1 cellular context compared by ENCODE assay signal in genomic region chr1:201826830-201827229, GRCh38.
TF ChIP-seq lines count a peak whose summit lies in the region.

No MANE protein-coding gene starts in this region.

TF ChIP-seq in K562, 482 proteins besides CTCF, POLR2A, EP300 and RAD21 (continued from another document):
- no peak for TF ChIP-seq HDGF (IDR thresholded peaks at IDR 0.05)
- peak; percentile 64; the same call in 1 of the 2 replicates for TF ChIP-seq HMBOX1 (IDR thresholded peaks at IDR 0.05)
- TF ChIP-seq CBFA2T3 (IDR thresholded peaks at IDR 0.05): peak; percentile 41; the same call in 1 of the 2 replicates
- no peak for TF ChIP-seq ESRRA (IDR thresholded peaks at IDR 0.05; ENCODE audit: borderline replicate concordance, low read depth)
- no peak for TF ChIP-seq MCM7 (IDR thresholded peaks at IDR 0.05)
- TF ChIP-seq L3MBTL2 (IDR thresholded peaks at IDR 0.05): no peak
- TF ChIP-seq ARID3A (IDR thresholded peaks at IDR 0.05; ENCODE audit: borderline replicate concordance, low read depth, low read length): no peak
- no peak for TF ChIP-seq RB1 (IDR thresholded peaks at IDR 0.05; ENCODE audit: low read depth)
- no peak for TF ChIP-seq ELK3 (CRISPR knock-in tag; IDR thresholded peaks at IDR 0.05)
- TF ChIP-seq SPI1 (IDR thresholded peaks at IDR 0.05; ENCODE audit: borderline replicate concordance, low read depth, low read length): no peak
- no peak for TF ChIP-seq RUNX1 (IDR thresholded peaks at IDR 0.05; ENCODE audit: low read depth)
- no peak for TF ChIP-seq HMG20A (CRISPR knock-in tag; conservative IDR thresholded peaks at IDR 0.05)
- TF ChIP-seq NR1H2 (CRISPR knock-in tag; IDR thresholded peaks at IDR 0.05): no peak
- no peak for TF ChIP-seq CXXC5 (CRISPR knock-in tag; IDR thresholded peaks at IDR 0.05)
- TF ChIP-seq, protein P1, sequence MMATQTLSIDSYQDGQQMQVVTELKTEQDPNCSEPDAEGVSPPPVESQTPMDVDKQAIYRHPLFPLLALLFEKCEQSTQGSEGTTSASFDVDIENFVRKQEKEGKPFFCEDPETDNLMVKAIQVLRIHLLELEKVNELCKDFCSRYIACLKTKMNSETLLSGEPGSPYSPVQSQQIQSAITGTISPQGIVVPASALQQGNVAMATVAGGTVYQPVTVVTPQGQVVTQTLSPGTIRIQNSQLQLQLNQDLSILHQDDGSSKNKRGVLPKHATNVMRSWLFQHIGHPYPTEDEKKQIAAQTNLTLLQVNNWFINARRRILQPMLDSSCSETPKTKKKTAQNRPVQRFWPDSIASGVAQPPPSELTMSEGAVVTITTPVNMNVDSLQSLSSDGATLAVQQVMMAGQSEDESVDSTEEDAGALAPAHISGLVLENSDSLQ (IDR thresholded peaks at IDR 0.05): peak; percentile 91
- no peak for TF ChIP-seq HNRNPLL (IDR thresholded peaks at IDR 0.05; ENCODE audit: low read depth, low read length, poor library complexity, severe bottlenecking)
- TF ChIP-seq TRIM28 (IDR thresholded peaks at IDR 0.05): no peak
- 0 out of 2 replicates have a peak, but pooled peaks have one; percentile 27 for TF ChIP-seq MYC (IDR thresholded peaks at IDR 0.05; ENCODE audit: low read depth, low read length)
- no peak for TF ChIP-seq MYC (CRISPR knock-in tag; IDR thresholded peaks at IDR 0.05; ENCODE audit: borderline replicate concordance, low read depth)
- TF ChIP-seq, protein P2, sequence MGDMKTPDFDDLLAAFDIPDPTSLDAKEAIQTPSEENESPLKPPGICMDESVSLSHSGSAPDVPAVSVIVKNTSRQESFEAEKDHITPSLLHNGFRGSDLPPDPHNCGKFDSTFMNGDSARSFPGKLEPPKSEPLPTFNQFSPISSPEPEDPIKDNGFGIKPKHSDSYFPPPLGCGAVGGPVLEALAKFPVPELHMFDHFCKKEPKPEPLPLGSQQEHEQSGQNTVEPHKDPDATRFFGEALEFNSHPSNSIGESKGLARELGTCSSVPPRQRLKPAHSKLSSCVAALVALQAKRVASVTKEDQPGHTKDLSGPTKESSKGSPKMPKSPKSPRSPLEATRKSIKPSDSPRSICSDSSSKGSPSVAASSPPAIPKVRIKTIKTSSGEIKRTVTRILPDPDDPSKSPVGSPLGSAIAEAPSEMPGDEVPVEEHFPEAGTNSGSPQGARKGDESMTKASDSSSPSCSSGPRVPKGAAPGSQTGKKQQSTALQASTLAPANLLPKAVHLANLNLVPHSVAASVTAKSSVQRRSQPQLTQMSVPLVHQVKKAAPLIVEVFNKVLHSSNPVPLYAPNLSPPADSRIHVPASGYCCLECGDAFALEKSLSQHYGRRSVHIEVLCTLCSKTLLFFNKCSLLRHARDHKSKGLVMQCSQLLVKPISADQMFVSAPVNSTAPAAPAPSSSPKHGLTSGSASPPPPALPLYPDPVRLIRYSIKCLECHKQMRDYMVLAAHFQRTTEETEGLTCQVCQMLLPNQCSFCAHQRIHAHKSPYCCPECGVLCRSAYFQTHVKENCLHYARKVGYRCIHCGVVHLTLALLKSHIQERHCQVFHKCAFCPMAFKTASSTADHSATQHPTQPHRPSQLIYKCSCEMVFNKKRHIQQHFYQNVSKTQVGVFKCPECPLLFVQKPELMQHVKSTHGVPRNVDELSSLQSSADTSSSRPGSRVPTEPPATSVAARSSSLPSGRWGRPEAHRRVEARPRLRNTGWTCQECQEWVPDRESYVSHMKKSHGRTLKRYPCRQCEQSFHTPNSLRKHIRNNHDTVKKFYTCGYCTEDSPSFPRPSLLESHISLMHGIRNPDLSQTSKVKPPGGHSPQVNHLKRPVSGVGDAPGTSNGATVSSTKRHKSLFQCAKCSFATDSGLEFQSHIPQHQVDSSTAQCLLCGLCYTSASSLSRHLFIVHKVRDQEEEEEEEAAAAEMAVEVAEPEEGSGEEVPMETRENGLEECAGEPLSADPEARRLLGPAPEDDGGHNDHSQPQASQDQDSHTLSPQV (IDR thresholded peaks at IDR 0.05): no peak
- TF ChIP-seq NR4A1 (CRISPR knock-in tag; IDR thresholded peaks at IDR 0.05): no peak
- no peak for TF ChIP-seq NR4A1 (tag; IDR thresholded peaks at IDR 0.05)
- TF ChIP-seq, protein P3, sequence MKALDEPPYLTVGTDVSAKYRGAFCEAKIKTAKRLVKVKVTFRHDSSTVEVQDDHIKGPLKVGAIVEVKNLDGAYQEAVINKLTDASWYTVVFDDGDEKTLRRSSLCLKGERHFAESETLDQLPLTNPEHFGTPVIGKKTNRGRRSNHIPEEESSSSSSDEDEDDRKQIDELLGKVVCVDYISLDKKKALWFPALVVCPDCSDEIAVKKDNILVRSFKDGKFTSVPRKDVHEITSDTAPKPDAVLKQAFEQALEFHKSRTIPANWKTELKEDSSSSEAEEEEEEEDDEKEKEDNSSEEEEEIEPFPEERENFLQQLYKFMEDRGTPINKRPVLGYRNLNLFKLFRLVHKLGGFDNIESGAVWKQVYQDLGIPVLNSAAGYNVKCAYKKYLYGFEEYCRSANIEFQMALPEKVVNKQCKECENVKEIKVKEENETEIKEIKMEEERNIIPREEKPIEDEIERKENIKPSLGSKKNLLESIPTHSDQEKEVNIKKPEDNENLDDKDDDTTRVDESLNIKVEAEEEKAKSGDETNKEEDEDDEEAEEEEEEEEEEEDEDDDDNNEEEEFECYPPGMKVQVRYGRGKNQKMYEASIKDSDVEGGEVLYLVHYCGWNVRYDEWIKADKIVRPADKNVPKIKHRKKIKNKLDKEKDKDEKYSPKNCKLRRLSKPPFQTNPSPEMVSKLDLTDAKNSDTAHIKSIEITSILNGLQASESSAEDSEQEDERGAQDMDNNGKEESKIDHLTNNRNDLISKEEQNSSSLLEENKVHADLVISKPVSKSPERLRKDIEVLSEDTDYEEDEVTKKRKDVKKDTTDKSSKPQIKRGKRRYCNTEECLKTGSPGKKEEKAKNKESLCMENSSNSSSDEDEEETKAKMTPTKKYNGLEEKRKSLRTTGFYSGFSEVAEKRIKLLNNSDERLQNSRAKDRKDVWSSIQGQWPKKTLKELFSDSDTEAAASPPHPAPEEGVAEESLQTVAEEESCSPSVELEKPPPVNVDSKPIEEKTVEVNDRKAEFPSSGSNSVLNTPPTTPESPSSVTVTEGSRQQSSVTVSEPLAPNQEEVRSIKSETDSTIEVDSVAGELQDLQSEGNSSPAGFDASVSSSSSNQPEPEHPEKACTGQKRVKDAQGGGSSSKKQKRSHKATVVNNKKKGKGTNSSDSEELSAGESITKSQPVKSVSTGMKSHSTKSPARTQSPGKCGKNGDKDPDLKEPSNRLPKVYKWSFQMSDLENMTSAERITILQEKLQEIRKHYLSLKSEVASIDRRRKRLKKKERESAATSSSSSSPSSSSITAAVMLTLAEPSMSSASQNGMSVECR (CRISPR knock-in tag; IDR thresholded peaks at IDR 0.05): no peak
- TF ChIP-seq JUND (IDR thresholded peaks at IDR 0.05; ENCODE audit: borderline replicate concordance, low read depth, low read length): 0 out of 2 replicates have a peak, but pooled peaks have one; percentile 15
- TF ChIP-seq JUND (tag; IDR thresholded peaks at IDR 0.05; ENCODE audit: borderline replicate concordance, low read depth, low read length): no peak; the same call in 2 of the 3 replicates
- no peak for TF ChIP-seq MTF1 (CRISPR knock-in tag; IDR thresholded peaks at IDR 0.05; ENCODE audit: borderline replicate concordance)
- no peak for TF ChIP-seq MCM2 (IDR thresholded peaks at IDR 0.05; ENCODE audit: low read depth)
- TF ChIP-seq HEY1 (CRISPR knock-in tag; IDR thresholded peaks at IDR 0.05; ENCODE audit: borderline replicate concordance): no peak
- TF ChIP-seq ZNF253 (CRISPR knock-in tag; conservative IDR thresholded peaks at IDR 0.05): no peak
- TF ChIP-seq KLF16 (IDR thresholded peaks at IDR 0.05): no peak
- TF ChIP-seq FOXK2 (conservative IDR thresholded peaks at IDR 0.05 in 1 of 2, IDR thresholded peaks at IDR 0.05 in 1 of 2; ENCODE audit: low read depth in 2 of 2): 0 out of 4 replicates have a peak, but pooled peaks of 1 of the 2 experiments have one; percentile 35
- TF ChIP-seq BRF2 (IDR thresholded peaks at IDR 0.05; ENCODE audit: borderline replicate concordance, insufficient read depth, insufficient read length): no peak
- no peak for TF ChIP-seq KDM1A (IDR thresholded peaks at IDR 0.05)
TF ChIP-seq in K562: peak in this region for 24.
